In the genomic region with DNA sequence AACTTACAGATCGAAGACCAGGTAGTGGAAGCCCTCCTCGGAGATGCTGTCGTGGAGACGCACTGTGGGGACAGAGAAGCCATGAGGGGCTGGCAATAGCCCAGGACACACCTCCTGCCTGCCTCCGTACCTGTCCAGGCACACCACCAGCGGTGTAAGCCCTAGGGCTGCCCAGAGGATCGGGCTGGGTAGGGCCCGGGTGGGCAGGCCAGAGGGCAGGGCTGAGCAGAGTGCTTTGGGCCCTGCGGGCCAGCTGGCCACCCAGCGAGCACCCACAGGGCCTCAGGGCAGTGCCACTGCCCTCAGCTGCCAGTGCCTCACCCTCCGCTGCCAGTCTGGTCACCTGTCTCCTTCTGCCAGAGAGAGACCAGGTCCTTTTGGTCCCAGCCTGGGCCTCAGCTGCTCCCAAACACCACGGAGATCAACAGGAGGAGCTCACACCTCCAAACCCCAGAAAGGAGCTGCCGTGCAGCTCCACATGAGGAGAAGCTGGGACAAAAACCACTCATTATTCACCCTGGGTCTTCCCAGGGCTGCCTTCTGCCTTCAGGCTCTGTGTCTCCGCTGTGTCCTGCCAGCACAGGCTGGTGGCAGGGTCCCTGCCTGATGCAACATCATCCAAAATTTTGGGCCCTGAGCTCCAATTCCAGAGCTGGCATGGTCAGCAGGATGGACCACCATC, we compare ENCODE assay signal across 1 cellular context.
TF ChIP-seq lines count a peak whose summit lies in the region.

No MANE protein-coding gene starts in this region.

TF ChIP-seq in GM12878, 131 proteins besides CTCF, POLR2A, EP300 and RAD21:
- TF ChIP-seq, protein P1, sequence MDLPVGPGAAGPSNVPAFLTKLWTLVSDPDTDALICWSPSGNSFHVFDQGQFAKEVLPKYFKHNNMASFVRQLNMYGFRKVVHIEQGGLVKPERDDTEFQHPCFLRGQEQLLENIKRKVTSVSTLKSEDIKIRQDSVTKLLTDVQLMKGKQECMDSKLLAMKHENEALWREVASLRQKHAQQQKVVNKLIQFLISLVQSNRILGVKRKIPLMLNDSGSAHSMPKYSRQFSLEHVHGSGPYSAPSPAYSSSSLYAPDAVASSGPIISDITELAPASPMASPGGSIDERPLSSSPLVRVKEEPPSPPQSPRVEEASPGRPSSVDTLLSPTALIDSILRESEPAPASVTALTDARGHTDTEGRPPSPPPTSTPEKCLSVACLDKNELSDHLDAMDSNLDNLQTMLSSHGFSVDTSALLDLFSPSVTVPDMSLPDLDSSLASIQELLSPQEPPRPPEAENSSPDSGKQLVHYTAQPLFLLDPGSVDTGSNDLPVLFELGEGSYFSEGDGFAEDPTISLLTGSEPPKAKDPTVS (IDR thresholded peaks at IDR 0.05; ENCODE audit: low read depth, low read length): no peak
- no peak for TF ChIP-seq RFX5 (IDR thresholded peaks at IDR 0.05; ENCODE audit: low read depth, low read length)
- TF ChIP-seq, protein P2, sequence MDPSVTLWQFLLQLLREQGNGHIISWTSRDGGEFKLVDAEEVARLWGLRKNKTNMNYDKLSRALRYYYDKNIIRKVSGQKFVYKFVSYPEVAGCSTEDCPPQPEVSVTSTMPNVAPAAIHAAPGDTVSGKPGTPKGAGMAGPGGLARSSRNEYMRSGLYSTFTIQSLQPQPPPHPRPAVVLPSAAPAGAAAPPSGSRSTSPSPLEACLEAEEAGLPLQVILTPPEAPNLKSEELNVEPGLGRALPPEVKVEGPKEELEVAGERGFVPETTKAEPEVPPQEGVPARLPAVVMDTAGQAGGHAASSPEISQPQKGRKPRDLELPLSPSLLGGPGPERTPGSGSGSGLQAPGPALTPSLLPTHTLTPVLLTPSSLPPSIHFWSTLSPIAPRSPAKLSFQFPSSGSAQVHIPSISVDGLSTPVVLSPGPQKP (IDR thresholded peaks at IDR 0.05; ENCODE audit: low read depth, low read length): no peak
- TF ChIP-seq IKZF1 (conservative IDR thresholded peaks at IDR 0.05): no peak
- no peak for TF ChIP-seq BCL11A (IDR thresholded peaks at IDR 0.05; ENCODE audit: low read depth, low read length)
- TF ChIP-seq SMAD5 (IDR thresholded peaks at IDR 0.05; ENCODE audit: low read depth): no peak
- TF ChIP-seq FOXK2 (IDR thresholded peaks at IDR 0.05): no peak
- TF ChIP-seq STAT3 (IDR thresholded peaks at IDR 0.05; ENCODE audit: low read depth, low read length): no peak
- no peak for TF ChIP-seq IRF4 (IDR thresholded peaks at IDR 0.05; ENCODE audit: low read depth, low read length)
- no peak for TF ChIP-seq SMARCA5 (IDR thresholded peaks at IDR 0.05)
- TF ChIP-seq, protein P3, sequence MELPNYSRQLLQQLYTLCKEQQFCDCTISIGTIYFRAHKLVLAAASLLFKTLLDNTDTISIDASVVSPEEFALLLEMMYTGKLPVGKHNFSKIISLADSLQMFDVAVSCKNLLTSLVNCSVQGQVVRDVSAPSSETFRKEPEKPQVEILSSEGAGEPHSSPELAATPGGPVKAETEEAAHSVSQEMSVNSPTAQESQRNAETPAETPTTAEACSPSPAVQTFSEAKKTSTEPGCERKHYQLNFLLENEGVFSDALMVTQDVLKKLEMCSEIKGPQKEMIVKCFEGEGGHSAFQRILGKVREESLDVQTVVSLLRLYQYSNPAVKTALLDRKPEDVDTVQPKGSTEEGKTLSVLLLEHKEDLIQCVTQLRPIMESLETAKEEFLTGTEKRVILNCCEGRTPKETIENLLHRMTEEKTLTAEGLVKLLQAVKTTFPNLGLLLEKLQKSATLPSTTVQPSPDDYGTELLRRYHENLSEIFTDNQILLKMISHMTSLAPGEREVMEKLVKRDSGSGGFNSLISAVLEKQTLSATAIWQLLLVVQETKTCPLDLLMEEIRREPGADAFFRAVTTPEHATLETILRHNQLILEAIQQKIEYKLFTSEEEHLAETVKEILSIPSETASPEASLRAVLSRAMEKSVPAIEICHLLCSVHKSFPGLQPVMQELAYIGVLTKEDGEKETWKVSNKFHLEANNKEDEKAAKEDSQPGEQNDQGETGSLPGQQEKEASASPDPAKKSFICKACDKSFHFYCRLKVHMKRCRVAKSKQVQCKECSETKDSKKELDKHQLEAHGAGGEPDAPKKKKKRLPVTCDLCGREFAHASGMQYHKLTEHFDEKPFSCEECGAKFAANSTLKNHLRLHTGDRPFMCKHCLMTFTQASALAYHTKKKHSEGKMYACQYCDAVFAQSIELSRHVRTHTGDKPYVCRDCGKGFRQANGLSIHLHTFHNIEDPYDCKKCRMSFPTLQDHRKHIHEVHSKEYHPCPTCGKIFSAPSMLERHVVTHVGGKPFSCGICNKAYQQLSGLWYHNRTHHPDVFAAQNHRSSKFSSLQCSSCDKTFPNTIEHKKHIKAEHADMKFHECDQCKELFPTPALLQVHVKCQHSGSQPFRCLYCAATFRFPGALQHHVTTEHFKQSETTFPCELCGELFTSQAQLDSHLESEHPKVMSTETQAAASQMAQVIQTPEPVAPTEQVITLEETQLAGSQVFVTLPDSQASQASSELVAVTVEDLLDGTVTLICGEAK (IDR thresholded peaks at IDR 0.05; ENCODE audit: borderline replicate concordance): no peak
- no peak for TF ChIP-seq TCF3 (IDR thresholded peaks at IDR 0.05; ENCODE audit: borderline replicate concordance, insufficient read depth, low read depth, low read length)
- TF ChIP-seq ZNF217 (IDR thresholded peaks at IDR 0.05): no peak
- no peak for TF ChIP-seq EED (IDR thresholded peaks at IDR 0.05; ENCODE audit: low read depth)
TF ChIP-seq in GM12878: peak in this region for 0.
